ENCODE assay signal across 17 cellular contexts in genomic region chr22:50505276-50505775, GRCh38. TPM values are rescaled to one million over a fixed set of nuclear protein-coding genes. Genes with fewer than 3 reads are reported as not detected.
DNase-seq lines count a peak whose midpoint lies in the region; TF ChIP-seq lines count a peak whose summit lies in the region.
"Had no signal": no experiment of that assay in that cellular context is flagged by ENCODE, and none has a peak within 500 bp of the region (broad histone marks: within the 10 kb centered on the region; RNA-seq: fewer than 3 reads in every experiment).

No MANE protein-coding gene starts in this region.

- peaks cover 3% of the 10 kb centered on the region for H3K36me3 Mint-ChIP-seq in T-helper 1 cell treated with Interleukin-12 subunit alpha and Interleukin-12 subunit beta and Interleukin-4 antibody, amounts not matched to agents 30 μg/mL and 1 μg/mL, for 36 hours (ENCODE audit: low read depth)

- H3K9ac ChIP-seq in GM23248 = no peak overlapping the region

- H3K79me2 ChIP-seq in GM23248 (ENCODE audit: insufficient read depth) = peaks cover 51% of the 10 kb centered on the region

- H3K9me3 ChIP-seq in HEK293 (ENCODE audit: control insufficient read depth, insufficient read depth, low read depth, low read length) = no peaks in the 10 kb centered on the region
- H3K9me3 ChIP-seq in GM23248 (ENCODE audit: low read depth) = no peaks in the 10 kb centered on the region
- H3K9me3 ChIP-seq: colonic mucosa, SJCRH30 had no signal

- H3K27ac ChIP-seq in HEK293 (ENCODE audit: extremely low read depth, low read depth, low read length) (no peak overlapping the region), GM23248 (no peak overlapping the region)
- H3K27ac ChIP-seq: colonic mucosa, SJCRH30 had no signal

- peaks cover 10% of the 10 kb centered on the region; the same call in 1 of the 2 replicates for H3F3A ChIP-seq in GM23248 (ENCODE audit: insufficient read depth)

- in situ Hi-C loops in GM23248 (cut with MboI) = no loop called here

- no peaks in the 10 kb centered on the region for H3K9me2 ChIP-seq in GM23248 (ENCODE audit: insufficient read depth)

- no peaks in the 10 kb centered on the region for H3K27me3 ChIP-seq in GM23248 (replicated peaks; ENCODE audit: insufficient read depth)
- H3K27me3 ChIP-seq: colonic mucosa, SJCRH30 had no signal

- no peaks in the 10 kb centered on the region for H3K9me3 Mint-ChIP-seq in T-helper 1 cell treated with Interleukin-12 subunit alpha and Interleukin-12 subunit beta and Interleukin-4 antibody, amounts not matched to agents 30 μg/mL and 1 μg/mL, for 36 hours
- H3K9me3 Mint-ChIP-seq: activated naive CD4-positive, alpha-beta T cell treated with anti-CD3 and anti-CD28 coated beads for 36 hours; H9 had no signal

- H3K4me3 ChIP-seq in HEK293 (ENCODE audit: low read depth, low read length) (no peak overlapping the region), GM23248 (no peak overlapping the region)
- H3K4me3 ChIP-seq: colonic mucosa, SJCRH30 had no signal

- POLR2A ChIA-PET in HEK293 (lab: Yijun Ruan, JAX) = interaction anchor here (1.0 kb wide), 1 partner anchor 57 kb away, joined by 3 read pairs; the partner anchor contains the start of gene SYCE3

- H3K4me2 ChIP-seq in GM23248 (ENCODE audit: unreplicated experiment) = no peak overlapping the region

- H3K27me3 Mint-ChIP-seq in T-helper 1 cell treated with Interleukin-12 subunit alpha and Interleukin-12 subunit beta and Interleukin-4 antibody, amounts not matched to agents 30 μg/mL and 1 μg/mL, for 36 hours (ENCODE audit: low read depth) = no peaks in the 10 kb centered on the region

- peak overlapping the region; percentile 28 for H3K4me3 Mint-ChIP-seq in T-helper 1 cell treated with Interleukin-12 subunit alpha and Interleukin-12 subunit beta and Interleukin-4 antibody, amounts not matched to agents 30 μg/mL and 1 μg/mL, for 36 hours

- no peak overlapping the region for H3K27ac Mint-ChIP-seq in T-helper 1 cell treated with Interleukin-12 subunit alpha and Interleukin-12 subunit beta and Interleukin-4 antibody, amounts not matched to agents 30 μg/mL and 1 μg/mL, for 36 hours
- H3K27ac Mint-ChIP-seq: activated naive CD4-positive, alpha-beta T cell treated with anti-CD3 and anti-CD28 coated beads for 36 hours; H9 had no signal

- no peak for DNase-seq in T-helper 1 cell
- peak; percentile 48 for DNase-seq in islet precursor cell
- DNase-seq in NCI-H2107 (lab: John Stamatoyannopoulos, UW) = no peak
- DNase-seq in GM23248 = no peak
- DNase-seq: activated naive CD4-positive, alpha-beta T cell treated with anti-CD3 and anti-CD28 coated beads for 36 hours; colonic mucosa; GDM1; NCI-H1436; NCI-H748 treated with DMSO at 0.1 percent for 48 hours; SJCRH30 had no signal

- peaks cover 0 to 37% of the 10 kb centered on the region in 2 experiments; a peak in 2 of 3 replicates for H3K36me3 ChIP-seq in HEK293 (ENCODE audit: control insufficient read depth in 2 of 2, insufficient read depth in 1 of 2, low read length in 2 of 2)
- no peaks in the 10 kb centered on the region for H3K36me3 ChIP-seq in GM23248 (ENCODE audit: low read depth)

- H4K20me1 ChIP-seq in GM23248 (ENCODE audit: insufficient read depth) = no peaks in the 10 kb centered on the region

- CTCF ChIA-PET in HEK293 (lab: Yijun Ruan, JAX) = no interaction called here

- H3K4me1 ChIP-seq in HEK293 (ENCODE audit: control insufficient read depth, insufficient read depth, low read length) (peaks cover 8% of the 10 kb centered on the region), GM23248 (ENCODE audit: insufficient read depth) (peaks cover 10% of the 10 kb centered on the region)

- no peak for TF ChIP-seq CTCF in HEK293 (tag by site-specific recombination; IDR thresholded peaks at IDR 0.05)

- H2AFZ ChIP-seq in GM23248 = no peak overlapping the region

- WGBS in GM23248 (ENCODE audit: low coverage in 1 of 2, low lambda C conversion rate in 2 of 2, missing lambda C conversion rate in 2 of 2), 2 experiments = 88 to 91% methylated on average over 14 of the region's 14 CpGs

- peaks cover 10% of the 10 kb centered on the region for H3K4me1 Mint-ChIP-seq in T-helper 1 cell treated with Interleukin-12 subunit alpha and Interleukin-12 subunit beta and Interleukin-4 antibody, amounts not matched to agents 30 μg/mL and 1 μg/mL, for 36 hours (ENCODE audit: low read depth)

TF ChIP-seq in HEK293, 187 proteins besides CTCF, POLR2A, EP300 and RAD21:
- TF ChIP-seq ZNF549 (tag by site-specific recombination; IDR thresholded peaks at IDR 0.05) = no peak
- peak; percentile 23; the same call in 1 of the 2 replicates for TF ChIP-seq GLIS2 (tag by site-specific recombination; IDR thresholded peaks at IDR 0.05)

RNA-seq across cellular contexts. Expression of gene LMF2, which starts 2.2 kb away (rescaled TPM):
- total RNA-seq in GM23248 (2014; rRNA removed; shearing (Covaris generic)) = 95.0 and 124 TPM in 2 replicates
- polyA plus RNA-seq in GM23248 (2016; fragmentation: Nextera tagmentation; extraction: Ambion mirVana) = 101 and 106 TPM in 2 replicates

RNA-seq across cellular contexts. Expression of gene NCAPH2, which starts 2.7 kb away (rescaled TPM):
- total RNA-seq in GM23248 (2014; rRNA removed; shearing (Covaris generic)) = 33.8 and 61.0 TPM in 2 replicates
- polyA plus RNA-seq in GM23248 (2016; fragmentation: Nextera tagmentation; extraction: Ambion mirVana) = 27.7 and 28.6 TPM in 2 replicates

RNA-seq across cellular contexts. Expression of gene MIOX, which starts 18.7 kb away (rescaled TPM):
- total RNA-seq in GM23248 (2014; rRNA removed; shearing (Covaris generic)) = not detected in 2 replicates
- polyA plus RNA-seq in GM23248 (2016; fragmentation: Nextera tagmentation; extraction: Ambion mirVana) = 0.16 TPM in 1 of 2 replicates, not detected in the other
- total RNA-seq: colonic mucosa, fibroblast of villous mesenchyme, M059J, mesenteric fat pad, SJCRH30 had no signal
- polyA plus RNA-seq: neural cell had no signal

RNA-seq across cellular contexts. Expression of gene SCO2, which starts 20.1 kb away (rescaled TPM):
- total RNA-seq in GM23248 (2014; rRNA removed; shearing (Covaris generic)) = 8.4 and 17.5 TPM in 2 replicates
- 11.0 and 15.0 TPM in 2 replicates for polyA plus RNA-seq in GM23248 (2016; fragmentation: Nextera tagmentation; extraction: Ambion mirVana)

RNA-seq across cellular contexts. Expression of gene ADM2, which starts 24.0 kb away (rescaled TPM):
- total RNA-seq in GM23248 (2014; rRNA removed; shearing (Covaris generic)) = 11.4 and 15.2 TPM in 2 replicates
- 11.6 and 14.0 TPM in 2 replicates for polyA plus RNA-seq in GM23248 (2016; fragmentation: Nextera tagmentation; extraction: Ambion mirVana)
- total RNA-seq: SJCRH30 had no signal
- polyA plus RNA-seq: neural cell had no signal
